8 cellular contexts compared by ENCODE assay signal in genomic region chr4:118278473-118279274, GRCh38.
DNase-seq lines count a peak whose midpoint lies in the region; ATAC-seq and TF ChIP-seq lines count a peak whose summit lies in the region.

No MANE protein-coding gene starts in this region.

- H3K4me3 ChIP-seq in BLaER1 (peak overlapping the region; percentile 86), coronary artery (peak overlapping the region; percentile 80)

- DNase-seq in NCI-H524 treated with DMSO at 0.1 percent for 48 hours (lab: John Stamatoyannopoulos, UW) (peak; percentile 67), coronary artery (ENCODE audit: low spot score) (peak; percentile 94), left colon (peak; percentile 99)
- peak; percentile 99 for DNase-seq in activated CD4-positive, alpha-beta T cell treated with anti-CD3 and anti-CD28 coated beads for 48 hours
- peak; percentile 98 for DNase-seq in stimulated activated CD4-positive, alpha-beta T cell treated with anti-CD3 and anti-CD28 coated beads, Interleukin-1b, Interleukin-23, amount 100 ng/mL, for 48 hours

- TF ChIP-seq CTCF in coronary artery (IDR thresholded peaks at IDR 0.05), result no peak

- peak overlapping the region; percentile 97 for H3K27ac ChIP-seq in BLaER1
- H3K27ac ChIP-seq in coronary artery, result peak overlapping the region; percentile 81 to 91

- peaks cover 41% of the 10 kb centered on the region for H4K20me1 ChIP-seq in BLaER1

- H3K9ac ChIP-seq in BLaER1, result peak overlapping the region; percentile 98

- H3K4me1 ChIP-seq in BLaER1, result peaks cover 35% of the 10 kb centered on the region

- H3K36me3 ChIP-seq in BLaER1, result peaks cover 38% of the 10 kb centered on the region

- ATAC-seq in GM19324 (IDR thresholded peaks at IDR 0.05; ENCODE audit: low FRiP score, unreplicated experiment), result peak; percentile 92
- ATAC-seq in HG03460 (IDR thresholded peaks at IDR 0.05; ENCODE audit: unreplicated experiment), result peak; percentile 90
- peak; percentile 86 for ATAC-seq in left colon

- intact Hi-C loops in left colon (cut with DNase I, micrococcal nuclease), result no loop called here

- H3K9me3 ChIP-seq in BLaER1, result no peaks in the 10 kb centered on the region

- peak overlapping the region; percentile 92 for H3K4me2 ChIP-seq in BLaER1

- no peaks in the 10 kb centered on the region for H3K27me3 ChIP-seq in BLaER1

Comparison
In these comparisons a context has a peak if more than half of its experiments do, and no peak if none do; other contexts are left out.
1. Peak in every context shown above with its lines: DNase-seq, ATAC-seq, H3K4me3 ChIP-seq and H3K27ac ChIP-seq.